Comparison of ENCODE assay signal across 13 cellular contexts in genomic region chr5:161535762-161536161, GRCh38. TPM values are rescaled to one million over a fixed set of nuclear protein-coding genes. Genes with fewer than 3 reads are reported as not detected.
A peak's percentile ranks its signal among the peaks of the same experiment; 100 is the strongest.
DNase-seq lines count a peak whose midpoint lies in the region; ATAC-seq, FAIRE-seq and TF ChIP-seq lines count a peak whose summit lies in the region.
"Had no signal": no experiment of that assay in that cellular context is flagged by ENCODE, and none has a peak within 500 bp of the region (broad histone marks: within the 10 kb centered on the region; RNA-seq: fewer than 3 reads in every experiment).

No MANE protein-coding gene starts in this region.

- no peak for FAIRE-seq in D721Med (lab: Jason Lieb, UNC)

- DNase-seq in D721Med (ENCODE audit: insufficient read length, low spot score) (no peak), NCI-H510A (lab: John Stamatoyannopoulos, UW) (no peak), H7 (no peak)
- no peak for DNase-seq in stimulated activated CD8-positive, alpha-beta memory T cell treated with anti-CD3 and anti-CD28 coated beads, Interleukin-4, amount 100 ng/mL, for 48 hours
- DNase-seq: activated B cell treated with CpG ODN at 0.5 μM for 24 hours; activated effector memory CD4-positive, alpha-beta T cell treated with anti-CD3 and anti-CD28 coated beads, Interleukin-2, amount 50 U/mL, for 16 hours; lower lobe of right lung; Peyer's patch had no signal

- no peak overlapping the region for H3K4me3 ChIP-seq in H7 (ENCODE audit: insufficient read depth, low read depth, low read length)
- H3K4me3 ChIP-seq: lower lobe of right lung, Peyer's patch had no signal

- no peak overlapping the region for H3K27ac ChIP-seq in VCaP
- H3K27ac ChIP-seq: lower lobe of right lung, Peyer's patch had no signal

- ATAC-seq in GM19324 (IDR thresholded peaks at IDR 0.05; ENCODE audit: low FRiP score, unreplicated experiment), result peak; percentile 89
- ATAC-seq in HG03025 (IDR thresholded peaks at IDR 0.05; ENCODE audit: low FRiP score, unreplicated experiment), result peak; percentile 68
- ATAC-seq in GM18505 (IDR thresholded peaks at IDR 0.05; ENCODE audit: unreplicated experiment), result no peak
- ATAC-seq: lower lobe of right lung, sciatic nerve had no signal

- no peaks in the 10 kb centered on the region for H3K36me3 ChIP-seq in H7 (replicated peaks; ENCODE audit: control insufficient read depth, insufficient read depth, low read length)
- H3K36me3 ChIP-seq: lower lobe of right lung, Peyer's patch had no signal

- TF ChIP-seq POLR2A in GM18505 (IDR thresholded peaks at IDR 0.05; ENCODE audit: borderline replicate concordance, extremely low read depth, insufficient read depth, insufficient read length), result no peak

- H3K27me3 ChIP-seq in H7 (ENCODE audit: control insufficient read depth, insufficient read depth, low read length), result no peaks in the 10 kb centered on the region
- H3K27me3 ChIP-seq: Peyer's patch had no signal

- TF ChIP-seq CTCF in D721Med (IDR thresholded peaks at IDR 0.05; ENCODE audit: insufficient read depth, missing control alignments) (peak; percentile 26), VCaP (conservative IDR thresholded peaks at IDR 0.05) (peak; percentile 50)

RNA-seq across cellular contexts. Expression of gene GABRB2, which starts 10.8 kb away (rescaled TPM):
- total RNA-seq in H7 (2014; rRNA removed; shearing (Covaris generic)), result 4.7 and 5.3 TPM in 2 replicates
- total RNA-seq: activated B cell treated with CpG ODN at 0.5 μM for 24 hours had no signal
